Comparison of ENCODE assay signal across 2 cellular contexts in the genomic region with DNA sequence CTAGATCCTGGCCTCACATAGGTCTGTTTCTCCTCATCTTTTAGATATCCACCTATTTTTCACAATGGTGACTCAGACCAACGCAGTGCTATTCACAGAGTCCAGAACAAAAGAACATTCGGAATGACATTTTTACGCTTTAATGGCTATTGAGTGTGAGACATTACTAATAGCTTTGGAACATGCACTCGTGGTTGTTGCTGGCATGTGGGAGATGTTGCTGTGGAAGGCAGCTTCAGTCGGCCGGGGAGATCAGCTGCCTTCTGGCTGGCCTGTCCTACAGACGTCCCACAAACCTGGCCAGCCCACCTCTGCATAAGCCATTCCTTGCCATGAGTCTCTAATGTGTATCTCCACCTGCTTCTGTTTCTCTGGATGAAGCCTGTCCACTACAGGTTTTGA.
TF ChIP-seq lines count a peak whose summit lies in the region.

No MANE protein-coding gene starts in this region.

TF ChIP-seq in liver, 16 proteins besides CTCF, POLR2A, EP300 and RAD21:
- TF ChIP-seq, protein P1, sequence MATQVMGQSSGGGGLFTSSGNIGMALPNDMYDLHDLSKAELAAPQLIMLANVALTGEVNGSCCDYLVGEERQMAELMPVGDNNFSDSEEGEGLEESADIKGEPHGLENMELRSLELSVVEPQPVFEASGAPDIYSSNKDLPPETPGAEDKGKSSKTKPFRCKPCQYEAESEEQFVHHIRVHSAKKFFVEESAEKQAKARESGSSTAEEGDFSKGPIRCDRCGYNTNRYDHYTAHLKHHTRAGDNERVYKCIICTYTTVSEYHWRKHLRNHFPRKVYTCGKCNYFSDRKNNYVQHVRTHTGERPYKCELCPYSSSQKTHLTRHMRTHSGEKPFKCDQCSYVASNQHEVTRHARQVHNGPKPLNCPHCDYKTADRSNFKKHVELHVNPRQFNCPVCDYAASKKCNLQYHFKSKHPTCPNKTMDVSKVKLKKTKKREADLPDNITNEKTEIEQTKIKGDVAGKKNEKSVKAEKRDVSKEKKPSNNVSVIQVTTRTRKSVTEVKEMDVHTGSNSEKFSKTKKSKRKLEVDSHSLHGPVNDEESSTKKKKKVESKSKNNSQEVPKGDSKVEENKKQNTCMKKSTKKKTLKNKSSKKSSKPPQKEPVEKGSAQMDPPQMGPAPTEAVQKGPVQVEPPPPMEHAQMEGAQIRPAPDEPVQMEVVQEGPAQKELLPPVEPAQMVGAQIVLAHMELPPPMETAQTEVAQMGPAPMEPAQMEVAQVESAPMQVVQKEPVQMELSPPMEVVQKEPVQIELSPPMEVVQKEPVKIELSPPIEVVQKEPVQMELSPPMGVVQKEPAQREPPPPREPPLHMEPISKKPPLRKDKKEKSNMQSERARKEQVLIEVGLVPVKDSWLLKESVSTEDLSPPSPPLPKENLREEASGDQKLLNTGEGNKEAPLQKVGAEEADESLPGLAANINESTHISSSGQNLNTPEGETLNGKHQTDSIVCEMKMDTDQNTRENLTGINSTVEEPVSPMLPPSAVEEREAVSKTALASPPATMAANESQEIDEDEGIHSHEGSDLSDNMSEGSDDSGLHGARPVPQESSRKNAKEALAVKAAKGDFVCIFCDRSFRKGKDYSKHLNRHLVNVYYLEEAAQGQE (IDR thresholded peaks at IDR 0.05) = no peak
- TF ChIP-seq YY1 (IDR thresholded peaks at IDR 0.05) = no peak

TF ChIP-seq in HepG2, 621 proteins besides CTCF, POLR2A, EP300 and RAD21 (continued from another document):
- TF ChIP-seq, protein P2, sequence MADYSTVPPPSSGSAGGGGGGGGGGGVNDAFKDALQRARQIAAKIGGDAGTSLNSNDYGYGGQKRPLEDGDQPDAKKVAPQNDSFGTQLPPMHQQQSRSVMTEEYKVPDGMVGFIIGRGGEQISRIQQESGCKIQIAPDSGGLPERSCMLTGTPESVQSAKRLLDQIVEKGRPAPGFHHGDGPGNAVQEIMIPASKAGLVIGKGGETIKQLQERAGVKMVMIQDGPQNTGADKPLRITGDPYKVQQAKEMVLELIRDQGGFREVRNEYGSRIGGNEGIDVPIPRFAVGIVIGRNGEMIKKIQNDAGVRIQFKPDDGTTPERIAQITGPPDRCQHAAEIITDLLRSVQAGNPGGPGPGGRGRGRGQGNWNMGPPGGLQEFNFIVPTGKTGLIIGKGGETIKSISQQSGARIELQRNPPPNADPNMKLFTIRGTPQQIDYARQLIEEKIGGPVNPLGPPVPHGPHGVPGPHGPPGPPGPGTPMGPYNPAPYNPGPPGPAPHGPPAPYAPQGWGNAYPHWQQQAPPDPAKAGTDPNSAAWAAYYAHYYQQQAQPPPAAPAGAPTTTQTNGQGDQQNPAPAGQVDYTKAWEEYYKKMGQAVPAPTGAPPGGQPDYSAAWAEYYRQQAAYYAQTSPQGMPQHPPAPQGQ (CRISPR knock-in tag; IDR thresholded peaks at IDR 0.05; ENCODE audit: borderline replicate concordance) = no peak
- no peak for TF ChIP-seq ZNF431 (CRISPR knock-in tag; IDR thresholded peaks at IDR 0.05; ENCODE audit: borderline replicate concordance, low read depth)
- TF ChIP-seq CREBL2 (CRISPR knock-in tag; IDR thresholded peaks at IDR 0.05; ENCODE audit: borderline replicate concordance) = no peak
- TF ChIP-seq ZNF382 (CRISPR knock-in tag; IDR thresholded peaks at IDR 0.05; ENCODE audit: borderline replicate concordance) = no peak
- no peak for TF ChIP-seq ZSCAN21 (CRISPR knock-in tag; IDR thresholded peaks at IDR 0.05; ENCODE audit: borderline replicate concordance)
- no peak for TF ChIP-seq ZNF761 (CRISPR knock-in tag; conservative IDR thresholded peaks at IDR 0.05)
- TF ChIP-seq ETS1 (CRISPR knock-in tag; IDR thresholded peaks at IDR 0.05) = no peak
- no peak for TF ChIP-seq NCOR1 (IDR thresholded peaks at IDR 0.05; ENCODE audit: borderline replicate concordance, low read length)
- no peak for TF ChIP-seq ZNF644 (CRISPR knock-in tag; IDR thresholded peaks at IDR 0.05; ENCODE audit: low read depth)
